In genomic region chr21:28252923-28253322, GRCh38 we compare ENCODE assay signal across 21 cellular contexts.
"Had no signal": no experiment of that assay in that cellular context is flagged by ENCODE, and none has a peak within 500 bp of the region (broad histone marks: within the 10 kb centered on the region; RNA-seq: fewer than 3 reads in every experiment).

No MANE protein-coding gene starts in this region.

- H3K27ac ChIP-seq: lower lobe of right lung, right atrium auricular region, tibial nerve, uterus had no signal

- H3K27me3 ChIP-seq: right atrium auricular region, tibial nerve, uterus had no signal

- H3K4me3 Mint-ChIP-seq: activated CD4-positive, alpha-beta T cell treated with anti-CD3 and anti-CD28 coated beads, Interleukin-2, amount 10 ng/mL, durations not matched to agents 7 days and 5 days; activated naive CD8-positive, alpha-beta T cell treated with anti-CD3 and anti-CD28 coated beads, Interleukin-2, amount 10 ng/mL, durations not matched to agents 7 days and 5 days; effector memory CD8-positive, alpha-beta T cell; immature natural killer cell; naive B cell had no signal

- H3K4me3 ChIP-seq: lower lobe of right lung, right atrium auricular region, tibial nerve, uterus had no signal

- H3K9me3 Mint-ChIP-seq: activated CD4-positive, alpha-beta T cell treated with anti-CD3 and anti-CD28 coated beads, Interleukin-2, amount 10 ng/mL, durations not matched to agents 7 days and 5 days; activated naive CD8-positive, alpha-beta T cell treated with anti-CD3 and anti-CD28 coated beads, Interleukin-2, amount 10 ng/mL, durations not matched to agents 7 days and 5 days; naive B cell had no signal

- H3K27ac Mint-ChIP-seq: activated CD4-positive, alpha-beta T cell treated with anti-CD3 and anti-CD28 coated beads, Interleukin-2, amount 10 ng/mL, durations not matched to agents 7 days and 5 days; activated naive CD8-positive, alpha-beta T cell treated with anti-CD3 and anti-CD28 coated beads, Interleukin-2, amount 10 ng/mL, durations not matched to agents 7 days and 5 days; effector memory CD8-positive, alpha-beta T cell; immature natural killer cell; naive B cell had no signal

- H3K27me3 Mint-ChIP-seq: activated CD4-positive, alpha-beta T cell treated with anti-CD3 and anti-CD28 coated beads, Interleukin-2, amount 10 ng/mL, durations not matched to agents 7 days and 5 days; effector memory CD8-positive, alpha-beta T cell; naive B cell had no signal

- FAIRE-seq: small intestine had no signal

- H3K36me3 Mint-ChIP-seq: activated naive CD8-positive, alpha-beta T cell treated with anti-CD3 and anti-CD28 coated beads, Interleukin-2, amount 10 ng/mL, durations not matched to agents 7 days and 5 days; immature natural killer cell; naive B cell had no signal

- ATAC-seq: effector memory CD8-positive, alpha-beta T cell; lower lobe of right lung had no signal

- H3K9me3 ChIP-seq: lower lobe of right lung, right atrium auricular region, tibial nerve, uterus had no signal

- H3K36me3 ChIP-seq: lower lobe of right lung, right atrium auricular region, tibial nerve, uterus had no signal

- DNase-seq: activated CD4-positive, alpha-beta T cell treated with anti-CD3 and anti-CD28 coated beads, Interleukin-2, amount 10 ng/mL, durations not matched to agents 7 days and 5 days; activated CD8-positive, alpha-beta memory T cell treated with anti-CD3 and anti-CD28 coated beads for 24 hours; activated naive CD4-positive, alpha-beta T cell; activated naive CD8-positive, alpha-beta T cell treated with anti-CD3 and anti-CD28 coated beads, Interleukin-2, amount 10 ng/mL, durations not matched to agents 7 days and 5 days; anterior cingulate cortex; effector memory CD8-positive, alpha-beta T cell; head of caudate nucleus; immature natural killer cell; left cardiac atrium; lower lobe of right lung; naive B cell; posterior cingulate gyrus; small intestine; stimulated activated CD4-positive, alpha-beta T cell treated with anti-CD3 and anti-CD28 coated beads, Interleukin-4, amount 100 ng/mL, for 4 hours; stimulated activated CD8-positive, alpha-beta memory T cell treated with anti-CD3 and anti-CD28 coated beads, Interleukin-4, amount 100 ng/mL, for 48 hours; stimulated activated naive CD4-positive, alpha-beta T cell treated with Interleukin-2 at 50 U/mL for 16 hours; substantia nigra; T-helper 2 cell; uterus had no signal

- H3K4me1 ChIP-seq: lower lobe of right lung, right atrium auricular region, uterus had no signal

- H3K4me1 Mint-ChIP-seq: activated CD4-positive, alpha-beta T cell treated with anti-CD3 and anti-CD28 coated beads, Interleukin-2, amount 10 ng/mL, durations not matched to agents 7 days and 5 days; activated naive CD8-positive, alpha-beta T cell treated with anti-CD3 and anti-CD28 coated beads, Interleukin-2, amount 10 ng/mL, durations not matched to agents 7 days and 5 days; immature natural killer cell; naive B cell had no signal
